In the genomic region with DNA sequence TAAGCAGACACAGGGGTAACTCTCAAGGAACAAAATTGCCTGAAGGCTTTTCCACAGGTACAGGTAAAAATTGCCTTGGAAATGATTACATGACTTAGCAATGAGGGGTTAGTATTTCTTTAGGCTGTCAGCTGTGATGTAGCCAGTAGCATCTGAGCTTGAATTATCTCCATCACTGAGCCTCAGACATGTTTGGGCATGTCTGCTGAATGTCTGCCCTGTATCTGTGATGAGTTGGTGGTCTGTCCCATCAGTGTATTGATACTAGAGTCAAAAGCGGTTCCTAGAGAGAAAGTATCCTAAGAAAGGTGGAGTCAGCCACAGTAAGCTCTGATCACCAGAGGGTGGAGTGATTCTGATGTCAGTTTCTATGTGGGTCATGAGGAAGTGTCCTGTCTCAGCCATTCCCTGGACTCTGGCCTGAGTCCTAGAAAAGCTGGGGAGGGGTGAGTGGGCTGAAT, we compare ENCODE assay signal across 15 cellular contexts. TPM values are rescaled to one million over a fixed set of nuclear protein-coding genes. Genes with fewer than 3 reads are reported as not detected.
DNase-seq lines count a peak whose midpoint lies in the region; ATAC-seq and TF ChIP-seq lines count a peak whose summit lies in the region.
"Had no signal": no experiment of that assay in that cellular context is flagged by ENCODE, and none has a peak within 500 bp of the region (broad histone marks: within the 10 kb centered on the region; RNA-seq: fewer than 3 reads in every experiment).

No MANE protein-coding gene starts in this region.

- H3K9me3 ChIP-seq in trophoblast cell (ENCODE audit: insufficient read depth, low read depth, low read length) (no peaks in the 10 kb centered on the region), prostate gland (no peaks in the 10 kb centered on the region)
- H3K9me3 ChIP-seq: heart right ventricle, right lobe of liver had no signal

- no peak overlapping the region for H3K9ac ChIP-seq in trophoblast cell (ENCODE audit: low read length)

- H3K4me1 ChIP-seq in trophoblast cell (ENCODE audit: control insufficient read depth in 1 of 2, insufficient read depth in 2 of 2, low read length in 2 of 2) (peaks cover 10 to 13% of the 10 kb centered on the region in 2 experiments), prostate gland (replicated peaks) (no peaks in the 10 kb centered on the region)
- H3K4me1 ChIP-seq: right lobe of liver had no signal

- peak overlapping the region; percentile 97 for H2BK5ac ChIP-seq in trophoblast cell (ENCODE audit: low read depth, low read length, poor library complexity)

- no peak overlapping the region for H3K4me3 ChIP-seq in fibroblast of villous mesenchyme (ENCODE audit: low read depth, low read length)
- no peak overlapping the region for H3K4me3 ChIP-seq in trophoblast cell (ENCODE audit: low read depth, low read length)
- H3K4me3 ChIP-seq in prostate gland = no peak overlapping the region
- H3K4me3 ChIP-seq: heart right ventricle, right lobe of liver had no signal

- no CpG with 5 or more reads among the region's 1 CpG for WGBS in trophoblast cell (ENCODE audit: extremely low coverage, insufficient coverage, insufficient read length)
- WGBS in prostate gland = 93% methylated on average over 1 of the region's 1 CpG

- peak overlapping the region; percentile 96 for H3K18ac ChIP-seq in trophoblast cell (ENCODE audit: low read length)

- TF ChIP-seq CTCF in fibroblast of villous mesenchyme (IDR thresholded peaks at IDR 0.05; ENCODE audit: insufficient read depth, low read depth, low read length) (no peak), prostate gland (IDR thresholded peaks at IDR 0.05) (no peak)

- no peak for ATAC-seq in activated CD4-positive, CD25-positive, alpha-beta regulatory T cell treated with anti-CD3 and anti-CD28 coated beads, Interleukin-2, amount 50 U/mL, for 24 hours
- ATAC-seq in GM21576 (IDR thresholded peaks at IDR 0.05; ENCODE audit: unreplicated experiment) = no peak

- H3K27ac ChIP-seq in trophoblast cell (ENCODE audit: low read depth, low read length) (peak overlapping the region; percentile 77), prostate gland (no peak overlapping the region)
- H3K27ac ChIP-seq: heart right ventricle, right lobe of liver had no signal

- peak overlapping the region; percentile 92 for H3K14ac ChIP-seq in trophoblast cell (ENCODE audit: low read length)

- H4K8ac ChIP-seq in trophoblast cell (ENCODE audit: low read depth, low read length) = peak overlapping the region; percentile 89

- DNase-seq in HT-29 (ENCODE audit: low spot score) (peak; percentile 36), amniotic epithelial cell (ENCODE audit: low read depth) (peak; percentile 18), fibroblast of villous mesenchyme (ENCODE audit: low read depth) (peak; percentile 22), trophoblast cell (peak in 1 of 2 donors; percentile 21), prostate gland (ENCODE audit: low spot score) (no peak), NCI-H2029 (lab: John Stamatoyannopoulos, UW) (no peak)
- DNase-seq: activated CD4-positive, alpha-beta memory T cell treated with anti-CD3 and anti-CD28 coated beads for 36 hours; activated naive CD4-positive, alpha-beta T cell treated with anti-CD3 and anti-CD28 coated beads, Interleukin-2, amount 50 U/mL, for 16 hours; COR-L47; H7; heart right ventricle; NCI-H2081; right lobe of liver had no signal

- intact Hi-C loops in prostate gland (cut with DNase I) = no loop called here

- H4K12ac ChIP-seq in trophoblast cell (ENCODE audit: low read depth, low read length) = peak overlapping the region; percentile 44

- peak overlapping the region; percentile 96 for H2BK120ac ChIP-seq in trophoblast cell (ENCODE audit: insufficient read depth, low read length, poor library complexity)

- H2BK12ac ChIP-seq in trophoblast cell (ENCODE audit: low read length) = peak overlapping the region; percentile 95

- peak overlapping the region; percentile 91 for H3K4ac ChIP-seq in trophoblast cell (ENCODE audit: low read depth, low read length)

- H3K27me3 ChIP-seq in trophoblast cell (ENCODE audit: insufficient read depth, low read length) (no peaks in the 10 kb centered on the region), prostate gland (replicated peaks; ENCODE audit: insufficient read depth) (no peaks in the 10 kb centered on the region)
- H3K27me3 ChIP-seq: heart right ventricle, right lobe of liver had no signal

- H2AFZ ChIP-seq in trophoblast cell (ENCODE audit: insufficient read depth, low read length, poor library complexity) = peak overlapping the region; percentile 45

- peak overlapping the region; percentile 99 for H4K91ac ChIP-seq in trophoblast cell (ENCODE audit: low read depth, low read length)

- no peak for TF ChIP-seq POLR2A in prostate gland (IDR thresholded peaks at IDR 0.05)

- peaks cover 27% of the 10 kb centered on the region for H3K79me1 ChIP-seq in trophoblast cell (ENCODE audit: low read length)

- no peak overlapping the region for H3K4me2 ChIP-seq in trophoblast cell (ENCODE audit: low read length)

- H3K79me2 ChIP-seq in trophoblast cell (ENCODE audit: control insufficient read depth, insufficient read depth, low read length, poor library complexity) = peaks cover 2% of the 10 kb centered on the region

- H3K36me3 ChIP-seq in trophoblast cell (ENCODE audit: control insufficient read depth in 1 of 2, insufficient read depth in 2 of 2, low read length in 2 of 2) (peaks cover 0 to 3% of the 10 kb centered on the region in 2 experiments), prostate gland (no peaks in the 10 kb centered on the region)
- H3K36me3 ChIP-seq: heart right ventricle, right lobe of liver had no signal

- H3K23ac ChIP-seq in trophoblast cell (ENCODE audit: low read length) = no peak overlapping the region

- peak overlapping the region; percentile 95 for H2AK5ac ChIP-seq in trophoblast cell (ENCODE audit: low read length)

RNA-seq across cellular contexts. Expression of gene AKAP6, which starts 16.2 kb away (rescaled TPM):
- 0.50 and 1.3 TPM in 2 replicates for total RNA-seq in HT-29 (2014; rRNA removed; shearing (Covaris generic))
- total RNA-seq in fibroblast of villous mesenchyme (3.9 and 7.1 TPM in 2 replicates), prostate gland (1 to 10 TPM; 3.6 to 9.9 TPM)
- polyA plus RNA-seq in trophoblast cell (2013) = 0.41 and 0.47 TPM in 2 replicates

Comparison
In these comparisons a context has a peak if more than half of its experiments do, and no peak if none do; other contexts are left out.
1. DNase-seq: peak in HT-29 (single experiment), amniotic epithelial cell (single experiment) and fibroblast of villous mesenchyme (single experiment); none in prostate gland (single experiment) and NCI-H2029 (single experiment).